ENCODE assay signal across 8 cellular contexts in the genomic region with DNA sequence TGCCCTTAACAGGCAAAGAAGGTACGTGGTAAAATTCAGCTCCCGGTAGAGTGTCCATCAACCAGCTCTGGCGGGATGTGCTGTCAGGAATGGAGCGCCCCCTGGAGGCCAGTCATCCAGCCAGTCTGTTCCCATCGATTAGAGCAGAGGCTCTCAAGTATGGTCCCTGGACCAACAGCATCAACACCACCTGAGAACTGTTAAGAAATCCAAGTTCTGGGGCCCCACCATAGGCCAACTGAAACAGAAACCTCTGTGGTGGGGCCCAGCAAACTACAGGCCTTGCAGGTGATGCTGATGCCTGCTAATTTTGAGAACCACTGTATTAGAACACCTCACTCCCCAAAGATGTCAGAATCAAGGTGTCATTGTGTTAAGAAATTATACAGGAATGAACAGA.
DNase-seq lines count a peak whose midpoint lies in the region; ATAC-seq and TF ChIP-seq lines count a peak whose summit lies in the region.

No MANE protein-coding gene starts in this region.

- H3K9me2 ChIP-seq in OCI-LY7 (ENCODE audit: insufficient read depth, low read length) = no peaks in the 10 kb centered on the region

- TF ChIP-seq CTCF in cardiac muscle cell (IDR thresholded peaks at IDR 0.05; ENCODE audit: low read depth, low read length) = peak; percentile 45
- TF ChIP-seq CTCF in OCI-LY7 (conservative IDR thresholded peaks at IDR 0.05; ENCODE audit: low read length) = peak; percentile 86

- H3K4me1 ChIP-seq in cardiac muscle cell (ENCODE audit: low read depth) = no peaks in the 10 kb centered on the region
- H3K4me1 ChIP-seq in OCI-LY7 (ENCODE audit: insufficient read depth, low read length, poor library complexity, severe bottlenecking) = no peaks in the 10 kb centered on the region

- no TSS peak for BruUV-seq in OCI-LY7 (replicated peaks; lab: Mats Ljungman, UMichigan)

- H3K27ac ChIP-seq in cardiac muscle cell (no peak overlapping the region), OCI-LY7 (ENCODE audit: low read depth, low read length, poor library complexity, severe bottlenecking) (no peak overlapping the region)

- H3K36me3 ChIP-seq in cardiac muscle cell = peaks cover 2% of the 10 kb centered on the region
- no peaks in the 10 kb centered on the region; the same call in 1 of the 2 replicates for H3K36me3 ChIP-seq in OCI-LY7 (ENCODE audit: insufficient read depth, low read length)

- CTCF ChIA-PET in OCI-LY7 (lab: Charles Lee; ENCODE audit: unreplicated experiment) = no interaction called here

- H4K20me1 ChIP-seq in OCI-LY7 (ENCODE audit: insufficient read depth, low read length) = no peaks in the 10 kb centered on the region

- H3K4me2 ChIP-seq in OCI-LY7 (ENCODE audit: low read length) = no peak overlapping the region

- POLR2A ChIA-PET in OCI-LY7 (lab: Charles Lee) = no interaction called here

- no peak overlapping the region for H2AFZ ChIP-seq in OCI-LY7 (ENCODE audit: low read length)

- intact Hi-C loops in Right ventricle myocardium inferior (cut with DNase I) (loop anchor here (10.0 kb wide), 1 partner anchor 103 kb away; no protein-coding TSS in a partner anchor), OCI-LY7 (cut with micrococcal nuclease; ENCODE audit: unreplicated experiment) (no loop called here)

- H3K4me3 ChIP-seq in cardiac muscle cell = no peak overlapping the region
- H3K4me3 ChIP-seq in OCI-LY7 (ENCODE audit: low read depth, low read length, poor library complexity, severe bottlenecking) = no peak overlapping the region

- H3K9me3 ChIP-seq in cardiac muscle cell (ENCODE audit: low read depth) (no peaks in the 10 kb centered on the region), OCI-LY7 (ENCODE audit: low read length) (no peaks in the 10 kb centered on the region)

- DNase-seq in cardiac muscle cell (ENCODE audit: low read depth in 1 of 2, low spot score in 1 of 2) (peak; percentile 40 to 75), Right ventricle myocardium inferior (ENCODE audit: missing footprints) (no peak), OCI-LY7 (ENCODE audit: low spot score) (peak; percentile 59), iPS-NIHi7 (ENCODE audit: extremely low spot score) (peak; percentile 67), NCI-H1105 treated with DMSO at 0.1 percent for 48 hours (lab: John Stamatoyannopoulos, UW) (no peak)
- DNase-seq in activated naive CD4-positive, alpha-beta T cell treated with anti-CD3 and anti-CD28 coated beads, Interleukin-2, amount 50 U/mL, for 16 hours = peak; percentile 29
- DNase-seq in stimulated activated CD8-positive, alpha-beta memory T cell treated with anti-CD3 and anti-CD28 coated beads, Interleukin-15, amount 100 ng/mL, for 24 hours (ENCODE audit: low read depth) = peak; percentile 13

- no peaks in the 10 kb centered on the region for H3K27me3 ChIP-seq in cardiac muscle cell

- H3K79me2 ChIP-seq in OCI-LY7 (ENCODE audit: insufficient read depth, low read depth, low read length) = no peaks in the 10 kb centered on the region

- ATAC-seq in Right ventricle myocardium inferior (no peak), HG02870 (IDR thresholded peaks at IDR 0.05; ENCODE audit: unreplicated experiment) (peak; percentile 88)

Comparison
In these comparisons a context has a peak if more than half of its experiments do, and no peak if none do; other contexts are left out.
1. DNase-seq: peak in cardiac muscle cell (2 of 2), OCI-LY7 (single experiment), activated naive CD4-positive, alpha-beta T cell treated with anti-CD3 and anti-CD28 coated beads, Interleukin-2, amount 50 U/mL, for 16 hours (single experiment), iPS-NIHi7 (single experiment) and stimulated activated CD8-positive, alpha-beta memory T cell treated with anti-CD3 and anti-CD28 coated beads, Interleukin-15, amount 100 ng/mL, for 24 hours (single experiment); none in Right ventricle myocardium inferior (single experiment) and NCI-H1105 treated with DMSO at 0.1 percent for 48 hours (single experiment).